29 cellular contexts compared by ENCODE assay signal in the genomic region with DNA sequence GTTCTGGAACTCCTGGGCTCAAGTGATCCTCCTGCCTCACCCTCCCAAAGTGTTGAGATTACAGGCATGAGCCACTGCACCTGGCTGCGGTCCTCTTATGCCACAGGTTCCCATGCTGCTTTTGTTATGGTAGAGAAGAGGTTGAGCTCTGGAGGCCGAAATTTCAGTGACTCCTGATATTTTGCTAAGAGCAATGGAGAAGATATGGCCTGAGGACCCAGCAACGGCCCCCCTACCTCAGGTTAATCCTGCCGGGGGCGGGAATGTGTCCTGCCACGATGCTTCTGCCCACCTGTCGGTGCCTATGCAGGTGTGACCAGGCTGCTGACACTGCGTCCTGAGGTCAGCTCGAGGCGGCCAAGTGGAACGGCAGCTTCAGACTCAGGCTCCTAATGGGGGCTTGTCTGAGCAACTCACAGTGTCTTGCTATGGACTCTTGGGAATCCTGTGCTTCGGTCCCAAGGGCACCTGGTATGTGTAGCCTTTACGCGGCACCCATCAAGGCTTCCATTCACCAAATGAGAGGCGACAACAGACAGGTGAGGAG. TPM values are rescaled to one million over a fixed set of nuclear protein-coding genes. Genes with fewer than 3 reads are reported as not detected.
A peak's percentile ranks its signal among the peaks of the same experiment; 100 is the strongest.
DNase-seq lines count a peak whose midpoint lies in the region; ATAC-seq and TF ChIP-seq lines count a peak whose summit lies in the region.
"Had no signal": no experiment of that assay in that cellular context is flagged by ENCODE, and none has a peak within 500 bp of the region (broad histone marks: within the 10 kb centered on the region; RNA-seq: fewer than 3 reads in every experiment).

No MANE protein-coding gene starts in this region.

- ATAC-seq in Right ventricle myocardium inferior = no peak
- no peak for ATAC-seq in activated naive CD8-positive, alpha-beta T cell treated with anti-CD3 and anti-CD28 coated beads, Interleukin-2, amount 50 U/mL, for 24 hours
- ATAC-seq in gastroesophageal sphincter = no peak
- ATAC-seq: left lobe of liver had no signal

- no peaks in the 10 kb centered on the region for H3K27me3 Mint-ChIP-seq in activated naive CD8-positive, alpha-beta T cell treated with anti-CD3 and anti-CD28 coated beads, Interleukin-2, amount 50 U/mL, for 24 hours
- H3K27me3 Mint-ChIP-seq: activated naive CD8-positive, alpha-beta T cell had no signal

- no peak overlapping the region for H3K4me3 Mint-ChIP-seq in activated naive CD8-positive, alpha-beta T cell treated with anti-CD3 and anti-CD28 coated beads, Interleukin-2, amount 50 U/mL, for 24 hours
- H3K4me3 Mint-ChIP-seq: activated naive CD8-positive, alpha-beta T cell; T-helper 2 cell treated with Interferon-gamma antibody and Interleukin-4, amounts not matched to agents 5 μg/mL and 100 μg/mL, for 36 hours had no signal

- no peaks in the 10 kb centered on the region for H3K27me3 ChIP-seq in right atrium auricular region
- H3K27me3 ChIP-seq in esophagus squamous epithelium = no peaks in the 10 kb centered on the region
- H3K27me3 ChIP-seq in subcutaneous abdominal adipose tissue (ENCODE audit: control insufficient read depth in 5 of 5, insufficient read depth in 4 of 5, low read length in 5 of 5) = no peaks in the 10 kb centered on the region
- no peaks in the 10 kb centered on the region for H3K27me3 ChIP-seq in gastroesophageal sphincter
- H3K27me3 ChIP-seq: BLaER1, hepatocyte, MG63, sigmoid colon had no signal

- H3K36me3 Mint-ChIP-seq in activated naive CD8-positive, alpha-beta T cell treated with anti-CD3 and anti-CD28 coated beads, Interleukin-2, amount 50 U/mL, for 24 hours (ENCODE audit: low read depth) = peaks cover 6% of the 10 kb centered on the region

- TF ChIP-seq CTCF in right atrium auricular region (IDR thresholded peaks at IDR 0.05) (no peak), VCaP (conservative IDR thresholded peaks at IDR 0.05) (no peak), esophagus squamous epithelium (IDR thresholded peaks at IDR 0.05) (no peak), gastroesophageal sphincter (IDR thresholded peaks at IDR 0.05) (no peak)

- TF ChIP-seq POLR2A in esophagus squamous epithelium (IDR thresholded peaks at IDR 0.05) (no peak), gastroesophageal sphincter (IDR thresholded peaks at IDR 0.05) (no peak)

- H3K27ac ChIP-seq in right atrium auricular region = peak overlapping the region; percentile 71 to 78
- peak overlapping the region; percentile 61; the same call in 1 of the 2 replicates for H3K27ac ChIP-seq in VCaP
- H3K27ac ChIP-seq in esophagus squamous epithelium = peak overlapping the region in 3 of 4 donors; percentile 20 to 37 (median 34)
- H3K27ac ChIP-seq in subcutaneous abdominal adipose tissue (ENCODE audit: low read depth, low read length) = peak overlapping the region; percentile 75
- H3K27ac ChIP-seq in gastroesophageal sphincter = peak overlapping the region in 1 of 4 donors; percentile 73
- H3K27ac ChIP-seq: BLaER1, sigmoid colon had no signal

- peaks cover 28% of the 10 kb centered on the region for H3K4me1 Mint-ChIP-seq in activated naive CD8-positive, alpha-beta T cell treated with anti-CD3 and anti-CD28 coated beads, Interleukin-2, amount 50 U/mL, for 24 hours

- no peaks in the 10 kb centered on the region for H3K36me3 ChIP-seq in right atrium auricular region
- H3K36me3 ChIP-seq in esophagus squamous epithelium = no peaks in the 10 kb centered on the region
- H3K36me3 ChIP-seq in subcutaneous abdominal adipose tissue (ENCODE audit: control insufficient read depth in 5 of 5, insufficient read depth in 5 of 5, low read length in 5 of 5) = peaks cover 0 to 3% (median 0%) of the 10 kb centered on the region in 5 donors
- H3K36me3 ChIP-seq in gastroesophageal sphincter = no peaks in the 10 kb centered on the region
- H3K36me3 ChIP-seq: BLaER1, MG63, sigmoid colon had no signal

- peak overlapping the region in 1 of 2 donors; percentile 14 for H3K4me3 ChIP-seq in right atrium auricular region
- no peak overlapping the region for H3K4me3 ChIP-seq in esophagus squamous epithelium
- H3K4me3 ChIP-seq in subcutaneous abdominal adipose tissue (ENCODE audit: low read depth in 1 of 5, low read length in 5 of 5) = peak overlapping the region in 3 of 5 donors; percentile 41 to 65 (median 52)
- H3K4me3 ChIP-seq in gastroesophageal sphincter = no peak overlapping the region
- H3K4me3 ChIP-seq: BLaER1, hepatocyte, MG63, sigmoid colon had no signal

- H3K4me1 ChIP-seq in right atrium auricular region (peaks cover 0 to 17% of the 10 kb centered on the region in 2 donors), esophagus squamous epithelium (peaks cover 0 to 52% (median 16%) of the 10 kb centered on the region in 3 donors), subcutaneous abdominal adipose tissue (ENCODE audit: control insufficient read depth in 5 of 5, insufficient read depth in 5 of 5, low read length in 5 of 5) (peaks cover 5 to 40% (median 18%) of the 10 kb centered on the region in 5 donors), gastroesophageal sphincter (peaks cover 0 to 31% (median 4%) of the 10 kb centered on the region in 3 donors)

- H3K27ac Mint-ChIP-seq in activated naive CD8-positive, alpha-beta T cell treated with anti-CD3 and anti-CD28 coated beads, Interleukin-2, amount 50 U/mL, for 24 hours = no peak overlapping the region
- H3K27ac Mint-ChIP-seq: activated naive CD8-positive, alpha-beta T cell; T-helper 2 cell treated with Interferon-gamma antibody and Interleukin-4, amounts not matched to agents 5 μg/mL and 100 μg/mL, for 36 hours had no signal

- 55 to 71% methylated on average over 1 to 9 of the region's 15 CpGs for WGBS in esophagus squamous epithelium, 2 donors
- 100% methylated on average over 3 of the region's 15 CpGs; no CpG with 5 or more reads in 1 of the 2 donors for WGBS in gastroesophageal sphincter (ENCODE audit: low coverage in 1 of 2), 2 donors

- no peak for DNase-seq in right atrium auricular region (ENCODE audit: low spot score)
- no peak for DNase-seq in Right ventricle myocardium inferior (ENCODE audit: missing footprints)
- no peak for DNase-seq in esophagus squamous epithelium (lab: John Stamatoyannopoulos, UW)
- DNase-seq in NOMO-1 treated with dmso at 0.1 percent for 144 hours (lab: John Stamatoyannopoulos, UW; ENCODE audit: unreplicated experiment) = no peak
- DNase-seq in activated naive CD8-positive, alpha-beta T cell treated with anti-CD3 and anti-CD28 coated beads, Interleukin-2, amount 50 U/mL, for 24 hours = no peak
- DNase-seq: activated CD4-positive, alpha-beta T cell treated with anti-CD3 and anti-CD28 coated beads for 4 hours; activated effector memory CD4-positive, alpha-beta T cell treated with anti-CD3 and anti-CD28 coated beads, Interleukin-2, amount 50 U/mL, for 16 hours; activated T-cell treated with anti-CD3 and anti-CD28 coated beads for 4 hours; aorta; cortex of kidney; DMS153; KG1; NCI-H1105 treated with DMSO at 0.1 percent for 48 hours; NCI-H1930; NCI-H2171 treated with DMSO at 0.1 percent for 48 hours; NCI-H510A; SHP77; sigmoid colon; stimulated activated CD4-positive, alpha-beta T cell treated with anti-CD3 and anti-CD28 coated beads, Interleukin-12 subunit alpha, Interleukin-12 subunit beta, amount 100 ng/mL, for 4 hours; stimulated activated CD4-positive, alpha-beta T cell treated with anti-CD3 and anti-CD28 coated beads, Interleukin-4, amount 100 ng/mL, for 24 hours had no signal

- intact Hi-C loops in Right ventricle myocardium inferior (cut with DNase I) (no loop called here), esophagus squamous epithelium (cut with DNase I) (no loop called here)

- H3K9ac ChIP-seq in subcutaneous abdominal adipose tissue (ENCODE audit: low read length in 5 of 5) = peak overlapping the region in 1 of 5 donors; percentile 61
- H3K9ac ChIP-seq: BLaER1 had no signal

- H3K9me3 Mint-ChIP-seq in activated naive CD8-positive, alpha-beta T cell treated with anti-CD3 and anti-CD28 coated beads, Interleukin-2, amount 50 U/mL, for 24 hours = peaks cover 12% of the 10 kb centered on the region

- TF ChIP-seq EP300 in gastroesophageal sphincter (IDR thresholded peaks at IDR 0.05) = no peak

- H3K9me3 ChIP-seq in right atrium auricular region (peaks cover 0 to 6% of the 10 kb centered on the region in 2 donors), esophagus squamous epithelium (peaks cover 0 to 6% (median 0%) of the 10 kb centered on the region in 3 donors), subcutaneous abdominal adipose tissue (ENCODE audit: control insufficient read depth in 5 of 5, low read length in 5 of 5) (peaks cover 0 to 2% (median 0%) of the 10 kb centered on the region in 5 donors), gastroesophageal sphincter (no peaks in the 10 kb centered on the region)
- H3K9me3 ChIP-seq: sigmoid colon had no signal

RNA-seq across cellular contexts. Expression of gene SEC14L1, which starts 7.6 kb away (rescaled TPM):
- 10 to 100 TPM; 48.2 to 54.0 TPM for total RNA-seq in right atrium auricular region
- 65.5 TPM for total RNA-seq in Right ventricle myocardium inferior
- total RNA-seq in esophagus squamous epithelium = 10 to 100 TPM; 27.3 to 39.2 (median 32.8) TPM
- total RNA-seq in gastroesophageal sphincter = 10 to 100 TPM; 38.4 to 86.1 (median 40.1) TPM

Comparison
In these comparisons a context has a peak if more than half of its experiments do, and no peak if none do; other contexts are left out.
1. H3K4me3 ChIP-seq: peak in subcutaneous abdominal adipose tissue (3 of 5); none in esophagus squamous epithelium (0 of 4) and gastroesophageal sphincter (0 of 2).